In the genomic region with DNA sequence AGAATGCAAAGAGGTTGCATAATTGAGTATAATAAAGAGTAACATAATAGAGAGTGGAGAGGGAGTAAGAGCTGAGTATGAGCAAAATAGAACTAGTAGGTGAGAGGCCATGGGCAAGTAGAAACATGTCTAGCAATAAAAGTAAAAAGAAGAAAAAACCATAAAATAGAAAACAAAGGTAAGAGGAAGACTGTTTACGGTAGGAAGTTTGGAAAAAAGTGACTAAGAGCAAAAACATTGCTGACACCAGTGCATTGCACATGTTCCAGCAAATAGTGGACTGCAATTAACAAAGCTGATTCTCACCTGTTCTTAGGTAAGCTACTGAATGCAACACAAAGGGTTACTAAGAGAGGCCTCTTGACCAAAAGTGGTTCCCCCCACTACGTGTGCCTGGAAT, we compare ENCODE assay signal across 27 cellular contexts.
"Had no signal": no experiment of that assay in that cellular context is flagged by ENCODE, and none has a peak within 500 bp of the region (broad histone marks: within the 10 kb centered on the region; RNA-seq: fewer than 3 reads in every experiment).

No MANE protein-coding gene starts in this region.

- H3K4me1 ChIP-seq: colonic mucosa, left lung, lower lobe of right lung, sigmoid colon, upper lobe of left lung had no signal

- H3K27ac ChIP-seq: cardiac muscle cell, colonic mucosa, left lung, lower lobe of right lung, sigmoid colon, thoracic aorta, upper lobe of left lung, WERI-Rb-1 had no signal

- ATAC-seq: activated CD4-positive, CD25-positive, alpha-beta regulatory T cell treated with anti-CD3 and anti-CD28 coated beads, Interleukin-2, amount 50 U/mL, for 24 hours; activated CD8-positive, alpha-beta T cell treated with anti-CD3 and anti-CD28 coated beads for 36 hours; activated naive CD4-positive, alpha-beta T cell treated with anti-CD3 and anti-CD28 coated beads, Interleukin-2, amount 50 U/mL, for 72 hours; left lung; lower lobe of right lung; mucosa of descending colon; natural killer cell treated with Interleukin-12 subunit alpha and Interleukin-12 subunit beta and Interleukin-15 and Interleukin-18, amount 100 ng/mL, for 72 hours; stimulated activated effector memory CD8-positive, alpha-beta T cell treated with anti-CD3 and anti-CD28 coated beads, Interleukin-12 subunit alpha, Interleukin-12 subunit beta, amount 100 ng/mL, for 72 hours; T-helper 17 cell had no signal

- FAIRE-seq: endometrium, small intestine had no signal

- H3K9me3 ChIP-seq: colonic mucosa, left lung, lower lobe of right lung, mucosa of descending colon, sigmoid colon, thoracic aorta, upper lobe of left lung had no signal

- H3K36me3 ChIP-seq: cardiac muscle cell, colonic mucosa, left lung, lower lobe of right lung, sigmoid colon, thoracic aorta, upper lobe of left lung, WERI-Rb-1 had no signal

- DNase-seq: activated CD4-positive, alpha-beta T cell treated with anti-CD3 and anti-CD28 coated beads, Interleukin-2, amount 10 ng/mL, durations not matched to agents 7 days and 5 days; activated CD8-positive, alpha-beta T cell treated with anti-CD3 and anti-CD28 coated beads for 36 hours; activated naive CD4-positive, alpha-beta T cell; activated T-cell treated with anti-CD3 and anti-CD28 coated beads, Interleukin-2, amount 50 U/mL, for 48 hours; cerebellar nuclear complex; colonic mucosa; effector CD8-positive, alpha-beta T cell; head of caudate nucleus; hypothalamus; immature natural killer cell; left lung; lower lobe of right lung; mucosa of descending colon; sigmoid colon; small intestine; stimulated activated CD4-positive, alpha-beta T cell treated with anti-CD3 and anti-CD28 coated beads, Interleukin-4, amount 100 ng/mL, for 24 hours; T-helper 17 cell; T1000; upper lobe of left lung; WERI-Rb-1 had no signal

- H3K4me3 ChIP-seq: cardiac muscle cell, colonic mucosa, left lung, lower lobe of right lung, mucosa of descending colon, sigmoid colon, thoracic aorta, upper lobe of left lung had no signal

- H3K27me3 ChIP-seq: cardiac muscle cell, colonic mucosa, upper lobe of left lung had no signal
